Comparison of ENCODE assay signal across 8 cellular contexts in the genomic region with DNA sequence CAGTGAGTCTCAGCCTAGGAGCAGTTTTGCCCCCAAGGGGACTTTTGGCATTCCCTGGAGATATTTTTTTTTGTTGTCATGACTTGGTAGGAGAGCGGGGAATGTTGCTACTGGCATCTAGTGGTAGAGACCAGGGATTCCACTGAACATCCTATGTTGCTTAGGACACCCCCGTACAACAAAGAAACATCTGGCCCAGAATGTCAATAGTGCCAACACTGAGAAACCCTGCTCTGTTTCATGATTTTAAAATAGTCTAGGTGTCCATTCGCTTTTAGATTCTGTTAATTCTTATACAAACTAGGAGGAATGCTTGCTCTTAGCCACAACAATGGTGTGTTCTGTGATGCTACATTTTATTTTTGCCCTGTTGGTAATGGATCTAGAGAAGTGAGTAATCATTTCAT.
DNase-seq lines count a peak whose midpoint lies in the region; ATAC-seq, FAIRE-seq and TF ChIP-seq lines count a peak whose summit lies in the region.

No MANE protein-coding gene starts in this region.

- no peak overlapping the region for H3K4me3 ChIP-seq in WI38 (ENCODE audit: low read depth, low read length)

- TF ChIP-seq CTCF in WI38 (IDR thresholded peaks at IDR 0.05; ENCODE audit: low read depth, low read length): 0 out of 2 replicates have a peak, but pooled peaks have one; percentile 5
- no peak for TF ChIP-seq CTCF in CD4-positive, alpha-beta T cell (IDR thresholded peaks at IDR 0.05)

- ATAC-seq in CD4-positive, alpha-beta T cell (ENCODE audit: poor library complexity): no peak
- ATAC-seq in GM18519 (IDR thresholded peaks at IDR 0.05; ENCODE audit: low FRiP score, unreplicated experiment): no peak

- no peaks in the 10 kb centered on the region for H3K9me3 ChIP-seq in CD4-positive, alpha-beta T cell (ENCODE audit: control insufficient read depth, low read length)

- intact Hi-C loops in CD4-positive, alpha-beta T cell (cut with DNase I, micrococcal nuclease): no loop called here

- no peak overlapping the region for H3K27ac Mint-ChIP-seq in activated naive CD4-positive, alpha-beta T cell treated with anti-CD3 and anti-CD28 coated beads, Interleukin-2, amount 10 ng/mL, durations not matched to agents 7 days and 5 days
- no peak overlapping the region for H3K27ac Mint-ChIP-seq in CD4-positive, alpha-beta T cell

- TF ChIP-seq RAD21 in Ishikawa (IDR thresholded peaks at IDR 0.05; ENCODE audit: low read depth): peak; percentile 61

- H3K27me3 Mint-ChIP-seq in activated naive CD4-positive, alpha-beta T cell treated with anti-CD3 and anti-CD28 coated beads, Interleukin-2, amount 10 ng/mL, durations not matched to agents 7 days and 5 days: no peaks in the 10 kb centered on the region
- no peaks in the 10 kb centered on the region for H3K27me3 Mint-ChIP-seq in CD4-positive, alpha-beta T cell

- H3K4me1 Mint-ChIP-seq in activated naive CD4-positive, alpha-beta T cell treated with anti-CD3 and anti-CD28 coated beads, Interleukin-2, amount 10 ng/mL, durations not matched to agents 7 days and 5 days: no peaks in the 10 kb centered on the region
- no peaks in the 10 kb centered on the region for H3K4me1 Mint-ChIP-seq in CD4-positive, alpha-beta T cell (ENCODE audit: low read depth)

- no peaks in the 10 kb centered on the region for H3K9me3 Mint-ChIP-seq in activated naive CD4-positive, alpha-beta T cell treated with anti-CD3 and anti-CD28 coated beads, Interleukin-2, amount 10 ng/mL, durations not matched to agents 7 days and 5 days
- no peaks in the 10 kb centered on the region for H3K9me3 Mint-ChIP-seq in CD4-positive, alpha-beta T cell

- peak; percentile 57 for DNase-seq in COLO829 (ENCODE audit: low spot score)
- peak; percentile 62 for DNase-seq in islet precursor cell
- no peak for DNase-seq in activated naive CD4-positive, alpha-beta T cell treated with anti-CD3 and anti-CD28 coated beads, Interleukin-2, amount 10 ng/mL, durations not matched to agents 7 days and 5 days
- no peak for DNase-seq in GM12891 (ENCODE audit: insufficient read length, low spot score)
- no peak for DNase-seq in CD4-positive, alpha-beta T cell

- H3K4me3 Mint-ChIP-seq in activated naive CD4-positive, alpha-beta T cell treated with anti-CD3 and anti-CD28 coated beads, Interleukin-2, amount 10 ng/mL, durations not matched to agents 7 days and 5 days: no peak overlapping the region
- H3K4me3 Mint-ChIP-seq in CD4-positive, alpha-beta T cell: no peak overlapping the region

- no peak for FAIRE-seq in GM12891 (lab: Jason Lieb, UNC)

- H3K27me3 ChIP-seq in CD4-positive, alpha-beta T cell (ENCODE audit: control insufficient read depth, insufficient read depth, low read length): no peaks in the 10 kb centered on the region

- no peaks in the 10 kb centered on the region for H3K36me3 Mint-ChIP-seq in activated naive CD4-positive, alpha-beta T cell treated with anti-CD3 and anti-CD28 coated beads, Interleukin-2, amount 10 ng/mL, durations not matched to agents 7 days and 5 days
- peaks cover 5% of the 10 kb centered on the region for H3K36me3 Mint-ChIP-seq in CD4-positive, alpha-beta T cell (ENCODE audit: low read depth)

- CTCF ChIA-PET in activated naive CD4-positive, alpha-beta T cell treated with anti-CD3 and anti-CD28 coated beads, Interleukin-2, amount 10 ng/mL, durations not matched to agents 7 days and 5 days (lab: Charles Lee): no interaction called here
- CTCF ChIA-PET in CD4-positive, alpha-beta T cell (lab: Charles Lee): no interaction called here

- TF ChIP-seq POLR2A in GM12891 (IDR thresholded peaks at IDR 0.05; ENCODE audit: low read depth, low read length): no peak

- H3K27ac ChIP-seq in CD4-positive, alpha-beta T cell (ENCODE audit: low read depth, low read length): no peak overlapping the region

- POLR2A ChIA-PET in CD4-positive, alpha-beta T cell (lab: Charles Lee): no interaction called here

- TF ChIP-seq EP300 in Ishikawa (IDR thresholded peaks at IDR 0.05; ENCODE audit: borderline replicate concordance): no peak

TF ChIP-seq in Ishikawa, 13 proteins besides CTCF, POLR2A, EP300 and RAD21 (continues in another document):
- no peak for TF ChIP-seq YY1 (IDR thresholded peaks at IDR 0.05; ENCODE audit: low read depth)
- TF ChIP-seq NFIC (IDR thresholded peaks at IDR 0.05): no peak
- TF ChIP-seq EGR1 (IDR thresholded peaks at IDR 0.05): no peak
- no peak for TF ChIP-seq TAF1 (IDR thresholded peaks at IDR 0.05; ENCODE audit: low read depth)
- TF ChIP-seq, protein P1, sequence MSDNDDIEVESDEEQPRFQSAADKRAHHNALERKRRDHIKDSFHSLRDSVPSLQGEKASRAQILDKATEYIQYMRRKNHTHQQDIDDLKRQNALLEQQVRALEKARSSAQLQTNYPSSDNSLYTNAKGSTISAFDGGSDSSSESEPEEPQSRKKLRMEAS (IDR thresholded peaks at IDR 0.05): no peak
- no peak for TF ChIP-seq ZBTB7A (IDR thresholded peaks at IDR 0.05; ENCODE audit: low read depth)
- no peak for TF ChIP-seq FOXM1 (IDR thresholded peaks at IDR 0.05; ENCODE audit: borderline replicate concordance, low read depth)
- TF ChIP-seq CREB1 (IDR thresholded peaks at IDR 0.05; ENCODE audit: low read depth): no peak
- TF ChIP-seq, protein P2, sequence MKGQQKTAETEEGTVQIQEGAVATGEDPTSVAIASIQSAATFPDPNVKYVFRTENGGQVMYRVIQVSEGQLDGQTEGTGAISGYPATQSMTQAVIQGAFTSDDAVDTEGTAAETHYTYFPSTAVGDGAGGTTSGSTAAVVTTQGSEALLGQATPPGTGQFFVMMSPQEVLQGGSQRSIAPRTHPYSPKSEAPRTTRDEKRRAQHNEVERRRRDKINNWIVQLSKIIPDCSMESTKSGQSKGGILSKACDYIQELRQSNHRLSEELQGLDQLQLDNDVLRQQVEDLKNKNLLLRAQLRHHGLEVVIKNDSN (IDR thresholded peaks at IDR 0.05): no peak
- no peak for TF ChIP-seq CEBPB (IDR thresholded peaks at IDR 0.05)
- no peak for TF ChIP-seq TCF12 (IDR thresholded peaks at IDR 0.05; ENCODE audit: low read depth)
- no peak for TF ChIP-seq TEAD4 (IDR thresholded peaks at IDR 0.05)

TF ChIP-seq in GM12891, 5 proteins besides CTCF, POLR2A, EP300 and RAD21:
- TF ChIP-seq TAF1 (IDR thresholded peaks at IDR 0.05; ENCODE audit: low read depth, low read length): no peak
- TF ChIP-seq SPI1 (IDR thresholded peaks at IDR 0.05; ENCODE audit: low read depth, low read length): no peak
- TF ChIP-seq POU2F2 (IDR thresholded peaks at IDR 0.05; ENCODE audit: low read depth, low read length): no peak
- TF ChIP-seq PAX5 (IDR thresholded peaks at IDR 0.05; ENCODE audit: insufficient read depth, low read length, severe bottlenecking): no peak
- no peak for TF ChIP-seq POLR2AphosphoS5 (IDR thresholded peaks at IDR 0.05; ENCODE audit: low read depth, low read length)

Comparison
In these comparisons a context has a peak if more than half of its experiments do, and no peak if none do; other contexts are left out.
1. DNase-seq: peak in COLO829 (single experiment) and islet precursor cell (single experiment); none in activated naive CD4-positive, alpha-beta T cell treated with anti-CD3 and anti-CD28 coated beads, Interleukin-2, amount 10 ng/mL, durations not matched to agents 7 days and 5 days (single experiment), GM12891 (single experiment) and CD4-positive, alpha-beta T cell (0 of 10).